Comparison of ENCODE assay signal across 29 cellular contexts in genomic region chr20:47021850-47022249, GRCh38.
"Had no signal": no experiment of that assay in that cellular context is flagged by ENCODE, and none has a peak within 500 bp of the region (broad histone marks: within the 10 kb centered on the region; RNA-seq: fewer than 3 reads in every experiment).

No MANE protein-coding gene starts in this region.

- H2AFZ ChIP-seq: neural progenitor cell, parathyroid adenoma had no signal

- ATAC-seq: naive thymus-derived CD4-positive, alpha-beta T cell; natural killer cell; psoas muscle; right cardiac atrium; sciatic nerve; stimulated activated memory B cell treated with anti-CD40 and anti-IgM and Interleukin-4, amounts not matched to agents 10 μg/mL and 1 μg/mL and 100 μg/mL, for 72 hours; stimulated activated naive CD8-positive, alpha-beta T cell treated with anti-CD3 and anti-CD28 coated beads, Interleukin-15, amount 100 ng/mL, for 72 hours; stimulated activated naive CD8-positive, alpha-beta T cell treated with anti-CD3 and anti-CD28 coated beads, Interleukin-15, Interleukin-2, amounts not matched to agents 100 U/mL and 50 U/mL, for 24 hours had no signal

- H3K27me3 ChIP-seq: neural progenitor cell, ovary, thyroid gland, tibial nerve, upper lobe of left lung, vagina had no signal

- H3K4me1 ChIP-seq: neural progenitor cell, psoas muscle had no signal

- H3K27ac ChIP-seq: neural progenitor cell, ovary, parathyroid adenoma, psoas muscle, skin epidermis, spleen, thoracic aorta, thyroid gland, tibial nerve, upper lobe of left lung had no signal

- H3K9ac ChIP-seq: neural progenitor cell, parathyroid adenoma had no signal

- H3K36me3 ChIP-seq: neural progenitor cell, ovary, spleen, thoracic aorta, thyroid gland, upper lobe of left lung, vagina had no signal

- DNase-seq: naive thymus-derived CD4-positive, alpha-beta T cell; natural killer cell; occipital lobe; ovary; posterior cingulate gyrus; psoas muscle; right cardiac atrium; spleen; stimulated activated CD4-positive, alpha-beta T cell treated with anti-CD3 and anti-CD28 coated beads, Interleukin-12 subunit alpha, Interleukin-12 subunit beta, amount 100 ng/mL, for 4 hours; stimulated activated CD4-positive, alpha-beta T cell treated with anti-CD3 and anti-CD28 coated beads, Interleukin-1b, Interleukin-23, amount 100 ng/mL, for 48 hours; stimulated activated CD4-positive, alpha-beta T cell treated with anti-CD3 and anti-CD28 coated beads, Interleukin-4, amount 100 ng/mL, for 1 hour; stimulated activated CD4-positive, alpha-beta T cell treated with anti-CD3 and anti-CD28 coated beads, Interleukin-4, amount 100 ng/mL, for 4 hours; stimulated activated CD8-positive, alpha-beta memory T cell treated with anti-CD3 and anti-CD28 coated beads, Interleukin-4, amount 100 ng/mL, for 48 hours; stimulated activated naive CD4-positive, alpha-beta T cell; stimulated activated naive CD8-positive, alpha-beta T cell treated with anti-CD3 and anti-CD28 coated beads, Interleukin-15, amount 100 ng/mL, for 72 hours; stimulated activated naive CD8-positive, alpha-beta T cell treated with anti-CD3 and anti-CD28 coated beads, Interleukin-15, Interleukin-2, amounts not matched to agents 100 U/mL and 50 U/mL, for 24 hours; thyroid gland; trophoblast cell; upper lobe of left lung had no signal

- H3K9me3 ChIP-seq: ovary, psoas muscle, spleen, thoracic aorta, thyroid gland, tibial nerve, upper lobe of left lung, vagina had no signal

- FAIRE-seq: urothelium cell line had no signal

- H3K4me3 ChIP-seq: neural progenitor cell, ovary, psoas muscle, skin epidermis, smooth muscle cell, spleen, thoracic aorta, thyroid gland, tibial nerve, upper lobe of left lung, vagina had no signal

- H3K4me2 ChIP-seq: neural progenitor cell, smooth muscle cell had no signal
